16 cellular contexts compared by ENCODE assay signal in genomic region chr14:103898711-103899110, GRCh38. TPM values are rescaled to one million over a fixed set of nuclear protein-coding genes. Genes with fewer than 3 reads are reported as not detected.
DNase-seq lines count a peak whose midpoint lies in the region; ATAC-seq and TF ChIP-seq lines count a peak whose summit lies in the region.
"Had no signal": no experiment of that assay in that cellular context is flagged by ENCODE, and none has a peak within 500 bp of the region (broad histone marks: within the 10 kb centered on the region; RNA-seq: fewer than 3 reads in every experiment).

No MANE protein-coding gene starts in this region.

- no peak overlapping the region for H3K9ac ChIP-seq in mucosa of rectum (ENCODE audit: low read depth in 1 of 2, low read length in 2 of 2)

- H3K27ac ChIP-seq in mucosa of rectum (ENCODE audit: low read depth in 2 of 2, low read length in 2 of 2) = peak overlapping the region; percentile 29 to 43
- H3K27ac ChIP-seq: C4-2B had no signal

- H3K4me1 Mint-ChIP-seq in WTC11 (no peaks in the 10 kb centered on the region), immature natural killer cell (peaks cover 4 to 7% of the 10 kb centered on the region in 2 donors)

- no peak overlapping the region for H3K4me3 ChIP-seq in H7 (ENCODE audit: insufficient read depth, low read depth, low read length)
- H3K4me3 ChIP-seq in mucosa of rectum (ENCODE audit: low read length in 2 of 2) = no peak overlapping the region
- no peak overlapping the region for H3K4me3 ChIP-seq in HAP-1
- H3K4me3 ChIP-seq: A549 had no signal

- peak; percentile 14; the same call in 1 of the 2 replicates for ATAC-seq in WTC11

- DNase-seq in H7 = peak; percentile 60
- DNase-seq in WTC11 (ENCODE audit: low spot score) = no peak
- DNase-seq in immature natural killer cell = no peak
- no peak for DNase-seq in DMS53 treated with DMSO at 0.1 percent for 48 hours (lab: John Stamatoyannopoulos, UW; ENCODE audit: unreplicated experiment)
- DNase-seq in NCI-H1092 treated with DMSO at 0.1 percent for 48 hours (lab: John Stamatoyannopoulos, UW) = no peak
- no peak for DNase-seq in HAP-1 (ENCODE audit: low spot score in 2 of 2)
- DNase-seq: BE2C; CD4-positive, alpha-beta memory T cell; DMS153; DND-41; IMR-90 had no signal

- H3K27me3 Mint-ChIP-seq in WTC11 (ENCODE audit: low read depth) (peaks cover 9% of the 10 kb centered on the region), immature natural killer cell (ENCODE audit: low read depth in 3 of 3) (peaks cover 0 to 7% (median 3%) of the 10 kb centered on the region in 3 donors)

- H3K9me3 ChIP-seq in mucosa of rectum (ENCODE audit: control insufficient read depth in 2 of 2, low read length in 2 of 2) = no peaks in the 10 kb centered on the region
- no peaks in the 10 kb centered on the region for H3K9me3 ChIP-seq in HAP-1
- H3K9me3 ChIP-seq: A549, BE2C had no signal

- H3K4me3 Mint-ChIP-seq in WTC11 = no peak overlapping the region
- H3K4me3 Mint-ChIP-seq in immature natural killer cell = no peak overlapping the region
- H3K4me3 Mint-ChIP-seq: CD4-positive, alpha-beta memory T cell had no signal

- CTCF ChIA-PET in WTC11 (lab: Charles Lee) = interaction anchor here (3.2 to 4.1 kb wide), 2 partner anchors 43 to 92 kb away, joined by 27 to 118 read pairs; no protein-coding TSS in a partner anchor

- H3K36me3 Mint-ChIP-seq in WTC11 (peaks cover 6% of the 10 kb centered on the region), immature natural killer cell (no peaks in the 10 kb centered on the region)
- H3K36me3 Mint-ChIP-seq: CD4-positive, alpha-beta memory T cell had no signal

- peaks cover 36 to 53% of the 10 kb centered on the region in 2 donors for H3K4me1 ChIP-seq in mucosa of rectum (ENCODE audit: control insufficient read depth in 2 of 2, insufficient read depth in 2 of 2, low read length in 2 of 2)
- H3K4me1 ChIP-seq in HAP-1 = no peaks in the 10 kb centered on the region
- H3K4me1 ChIP-seq: BE2C had no signal

- H3K36me3 ChIP-seq in H7 (replicated peaks; ENCODE audit: control insufficient read depth, insufficient read depth, low read length) (no peaks in the 10 kb centered on the region), mucosa of rectum (ENCODE audit: control insufficient read depth in 2 of 2, insufficient read depth in 2 of 2, low read length in 2 of 2) (no peaks in the 10 kb centered on the region), HAP-1 (replicated peaks) (no peaks in the 10 kb centered on the region)
- H3K36me3 ChIP-seq: BE2C had no signal

- H3K27ac Mint-ChIP-seq in WTC11 = no peak overlapping the region
- H3K27ac Mint-ChIP-seq in immature natural killer cell = no peak overlapping the region

- in situ Hi-C loops in HAP-1 (cut with MboI; ENCODE audit: low sequenced_read_pairs) = no loop called here

- peaks cover 7% of the 10 kb centered on the region for H3K9me3 Mint-ChIP-seq in WTC11
- H3K9me3 Mint-ChIP-seq in immature natural killer cell = no peaks in the 10 kb centered on the region
- H3K9me3 Mint-ChIP-seq: CD4-positive, alpha-beta memory T cell had no signal

- no peaks in the 10 kb centered on the region for H3K27me3 ChIP-seq in H7 (ENCODE audit: control insufficient read depth, insufficient read depth, low read length)
- no peaks in the 10 kb centered on the region for H3K27me3 ChIP-seq in mucosa of rectum (ENCODE audit: control insufficient read depth in 2 of 2, insufficient read depth in 2 of 2, low read length in 2 of 2)
- no peaks in the 10 kb centered on the region for H3K27me3 ChIP-seq in HAP-1 (ENCODE audit: low read depth)
- H3K27me3 ChIP-seq: BE2C had no signal

- POLR2A ChIA-PET in WTC11 (lab: Charles Lee) = no interaction called here

- no peak for TF ChIP-seq CTCF in WTC11 (IDR thresholded peaks at IDR 0.05)

TF ChIP-seq in WTC11, 78 proteins besides CTCF, POLR2A, EP300 and RAD21 (continues in another document):
- no peak for TF ChIP-seq ZNF281 (CRISPR knock-in tag; IDR thresholded peaks at IDR 0.05)
- no peak for TF ChIP-seq PREB (CRISPR knock-in tag; IDR thresholded peaks at IDR 0.05; ENCODE audit: borderline replicate concordance)
- no peak for TF ChIP-seq KAT7 (CRISPR knock-in tag; IDR thresholded peaks at IDR 0.05; ENCODE audit: borderline replicate concordance)
- no peak for TF ChIP-seq RORB (CRISPR knock-in tag; IDR thresholded peaks at IDR 0.05)
- TF ChIP-seq ZBTB43 (CRISPR knock-in tag; IDR thresholded peaks at IDR 0.05) = no peak
- no peak for TF ChIP-seq ZNF263 (CRISPR knock-in tag; IDR thresholded peaks at IDR 0.05; ENCODE audit: low read depth)
- no peak for TF ChIP-seq NR1H2 (CRISPR knock-in tag; IDR thresholded peaks at IDR 0.05)
- no peak for TF ChIP-seq PRDM15 (CRISPR knock-in tag; IDR thresholded peaks at IDR 0.05)

RNA-seq across cellular contexts. Expression of gene TDRD9, which starts 29.5 kb away (rescaled TPM):
- not detected in 2 replicates for total RNA-seq in H7 (2014; rRNA removed; shearing (Covaris generic))
- total RNA-seq in WTC11 (2021) = 0.05 to 0.17 TPM in 2 of 3 replicates, not detected in the other
- 1 to 10 TPM; 1.2 to 2.8 (median 1.2) TPM for polyA plus RNA-seq in immature natural killer cell
- total RNA-seq: H4 had no signal

RNA-seq across cellular contexts. Expression of gene RD3L, which starts 43.6 kb away (rescaled TPM):
- total RNA-seq in H7 (2014; rRNA removed; shearing (Covaris generic)) = not detected in 2 replicates
- not detected in 3 replicates for total RNA-seq in WTC11 (2021)
- polyA plus RNA-seq in immature natural killer cell = not detected
- total RNA-seq: CD4-positive, alpha-beta memory T cell; H4; IMR-90 had no signal
- polyA plus RNA-seq: A549; AG04450; CD4-positive, alpha-beta memory T cell; IMR-90 had no signal

RNA-seq across cellular contexts. Expression of gene PPP1R13B, which starts 51.3 kb away (rescaled TPM):
- 2.3 and 2.8 TPM in 2 replicates for total RNA-seq in H7 (2014; rRNA removed; shearing (Covaris generic))
- total RNA-seq in WTC11 (2021) = 9.3 to 10.3 TPM (median 10.0 TPM) in 3 replicates
- 1 to 10 TPM in 2 of 3 donors, under 1 TPM in 1; 0.85 to 6.7 (median 4.1) TPM for polyA plus RNA-seq in immature natural killer cell
